20 cellular contexts compared by ENCODE assay signal in the genomic region with DNA sequence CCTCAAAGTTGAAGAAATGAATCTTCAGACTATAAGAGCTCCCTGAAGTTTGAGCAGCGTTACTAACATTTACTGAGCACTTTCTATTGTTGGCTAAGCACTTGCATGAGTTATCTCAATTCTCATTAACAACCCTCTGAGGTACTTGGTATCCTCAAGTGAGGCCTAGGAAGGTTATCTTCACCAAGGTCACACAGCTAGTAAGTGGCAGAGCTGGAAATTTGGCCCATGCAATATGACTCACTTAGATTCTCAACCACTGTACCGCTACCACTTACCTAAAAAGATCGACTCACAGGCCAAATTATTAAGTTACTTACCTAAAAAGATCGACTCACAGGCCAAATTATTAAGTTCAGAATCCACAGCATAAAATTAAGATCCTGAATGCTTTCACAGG.
"Had no signal": no experiment of that assay in that cellular context is flagged by ENCODE, and none has a peak within 500 bp of the region (broad histone marks: within the 10 kb centered on the region; RNA-seq: fewer than 3 reads in every experiment).

No MANE protein-coding gene starts in this region.

- H3K4me3 Mint-ChIP-seq: activated CD8-positive, alpha-beta T cell treated with anti-CD3 and anti-CD28 coated beads, Interleukin-2, amount 10 ng/mL, durations not matched to agents 7 days and 5 days; activated naive CD8-positive, alpha-beta T cell treated with anti-CD3 and anti-CD28 coated beads, Interleukin-2, amount 10 ng/mL, durations not matched to agents 7 days and 5 days; activated T-cell treated with anti-CD3 and anti-CD28 coated beads, Interleukin-2, amount 50 U/mL, for 4 hours; central memory CD8-positive, alpha-beta T cell; nephron progenitor cell; WTC11 had no signal

- H3K27ac ChIP-seq: brain microvascular endothelial cell, colonic mucosa, foreskin keratinocyte, hepatocyte, suprapubic skin, transverse colon had no signal

- H3K27me3 ChIP-seq: brain microvascular endothelial cell, colonic mucosa, foreskin keratinocyte, hepatocyte, suprapubic skin, transverse colon had no signal

- H3K4me1 ChIP-seq: colonic mucosa, foreskin keratinocyte, suprapubic skin, transverse colon had no signal

- H3K36me3 ChIP-seq: brain microvascular endothelial cell, colonic mucosa, suprapubic skin, transverse colon had no signal

- H3K4me3 ChIP-seq: colonic mucosa, hepatocyte, suprapubic skin, transverse colon had no signal

- DNase-seq: activated CD4-positive, alpha-beta T cell treated with anti-CD3 and anti-CD28 coated beads for 4 hours; activated CD8-positive, alpha-beta T cell treated with anti-CD3 and anti-CD28 coated beads, Interleukin-2, amount 10 ng/mL, durations not matched to agents 7 days and 5 days; activated gamma-delta T cell; activated naive CD8-positive, alpha-beta T cell treated with anti-CD3 and anti-CD28 coated beads, Interleukin-2, amount 10 ng/mL, durations not matched to agents 7 days and 5 days; activated T-cell treated with anti-CD3 and anti-CD28 coated beads, Interleukin-2, amount 50 U/mL, for 4 hours; anterior cingulate cortex; brain microvascular endothelial cell; colonic mucosa; foreskin keratinocyte; left cardiac atrium; mammary epithelial cell; nephron progenitor cell; occipital lobe; stimulated activated CD4-positive, alpha-beta T cell treated with anti-CD3 and anti-CD28 coated beads, Interleukin-2, amount 100 ng/mL, for 24 hours; stimulated activated naive CD4-positive, alpha-beta T cell treated with Interleukin-2 at 50 U/mL for 16 hours; transverse colon had no signal

- H3K36me3 Mint-ChIP-seq: activated naive CD8-positive, alpha-beta T cell treated with anti-CD3 and anti-CD28 coated beads, Interleukin-2, amount 10 ng/mL, durations not matched to agents 7 days and 5 days; WTC11 had no signal

- H3K27ac Mint-ChIP-seq: activated CD8-positive, alpha-beta T cell treated with anti-CD3 and anti-CD28 coated beads, Interleukin-2, amount 10 ng/mL, durations not matched to agents 7 days and 5 days; activated naive CD8-positive, alpha-beta T cell treated with anti-CD3 and anti-CD28 coated beads, Interleukin-2, amount 10 ng/mL, durations not matched to agents 7 days and 5 days; nephron progenitor cell; WTC11 had no signal

- H3K9me3 Mint-ChIP-seq: activated naive CD8-positive, alpha-beta T cell treated with anti-CD3 and anti-CD28 coated beads, Interleukin-2, amount 10 ng/mL, durations not matched to agents 7 days and 5 days; activated T-cell treated with anti-CD3 and anti-CD28 coated beads, Interleukin-2, amount 50 U/mL, for 4 hours; central memory CD8-positive, alpha-beta T cell; nephron progenitor cell had no signal

- H3K4me1 Mint-ChIP-seq: central memory CD8-positive, alpha-beta T cell; nephron progenitor cell; WTC11 had no signal

- H3K9me3 ChIP-seq: colonic mucosa, suprapubic skin, transverse colon had no signal

- ATAC-seq: activated CD8-positive, alpha-beta T cell treated with anti-CD3 and anti-CD28 coated beads, Interleukin-2, amount 10 ng/mL, durations not matched to agents 7 days and 5 days; foreskin keratinocyte; WTC11 had no signal
